ENCODE assay signal across 1 cellular context in genomic region chr5:180594311-180595045, GRCh38.
TF ChIP-seq lines count a peak whose summit lies in the region.

No MANE protein-coding gene starts in this region.

TF ChIP-seq in GM12878, 131 proteins besides CTCF, POLR2A, EP300 and RAD21:
- TF ChIP-seq CEBPZ (IDR thresholded peaks at IDR 0.05; ENCODE audit: low read depth, low read length): no peak
- TF ChIP-seq ATF7 (IDR thresholded peaks at IDR 0.05; ENCODE audit: low read depth): 0 out of 2 replicates have a peak, but pooled peaks have one; percentile 13
